Comparison of ENCODE assay signal across 1 cellular context in the genomic region with DNA sequence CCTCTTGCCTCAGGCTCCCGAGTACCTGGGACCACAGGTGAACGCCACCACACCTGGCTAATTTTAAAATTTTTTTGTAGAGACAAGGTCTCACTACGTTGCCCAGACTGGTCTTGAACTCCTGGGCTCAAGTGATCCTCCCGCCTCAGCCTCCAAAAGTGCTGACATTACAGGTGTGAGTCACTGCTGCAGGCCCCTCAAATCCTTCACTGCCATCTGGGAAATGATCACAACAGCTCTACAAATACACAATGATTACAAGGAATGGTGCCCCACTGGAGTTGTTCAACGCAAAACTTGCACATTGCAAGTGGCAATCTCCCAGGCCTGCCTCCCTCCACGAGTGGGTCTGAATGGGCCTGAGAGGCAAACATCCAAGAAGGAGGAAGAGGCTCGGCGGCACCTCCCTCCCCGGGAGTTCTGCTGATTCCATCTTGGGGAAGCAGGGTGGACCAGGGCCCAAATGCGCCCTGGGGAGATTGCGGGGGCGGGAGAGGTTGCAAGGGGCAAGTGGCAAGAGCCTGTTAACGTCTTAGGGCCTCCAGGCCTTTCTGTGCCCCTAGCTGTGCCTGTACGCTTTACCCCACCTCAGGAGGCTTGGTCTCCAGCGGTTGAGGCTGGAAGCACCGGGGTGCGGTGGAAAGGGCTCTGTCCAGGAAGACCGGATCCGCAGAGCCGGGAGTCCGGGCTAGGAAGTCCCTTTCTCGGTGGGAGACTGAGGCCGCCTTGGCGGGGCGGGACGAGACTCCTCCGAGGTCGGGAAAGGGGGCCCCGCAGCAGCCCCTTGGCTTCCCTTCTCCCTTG.
TF ChIP-seq lines count a peak whose summit lies in the region.

No MANE protein-coding gene starts in this region.

TF ChIP-seq in neural cell, 6 proteins besides CTCF, POLR2A, EP300 and RAD21:
- TF ChIP-seq, protein P1, sequence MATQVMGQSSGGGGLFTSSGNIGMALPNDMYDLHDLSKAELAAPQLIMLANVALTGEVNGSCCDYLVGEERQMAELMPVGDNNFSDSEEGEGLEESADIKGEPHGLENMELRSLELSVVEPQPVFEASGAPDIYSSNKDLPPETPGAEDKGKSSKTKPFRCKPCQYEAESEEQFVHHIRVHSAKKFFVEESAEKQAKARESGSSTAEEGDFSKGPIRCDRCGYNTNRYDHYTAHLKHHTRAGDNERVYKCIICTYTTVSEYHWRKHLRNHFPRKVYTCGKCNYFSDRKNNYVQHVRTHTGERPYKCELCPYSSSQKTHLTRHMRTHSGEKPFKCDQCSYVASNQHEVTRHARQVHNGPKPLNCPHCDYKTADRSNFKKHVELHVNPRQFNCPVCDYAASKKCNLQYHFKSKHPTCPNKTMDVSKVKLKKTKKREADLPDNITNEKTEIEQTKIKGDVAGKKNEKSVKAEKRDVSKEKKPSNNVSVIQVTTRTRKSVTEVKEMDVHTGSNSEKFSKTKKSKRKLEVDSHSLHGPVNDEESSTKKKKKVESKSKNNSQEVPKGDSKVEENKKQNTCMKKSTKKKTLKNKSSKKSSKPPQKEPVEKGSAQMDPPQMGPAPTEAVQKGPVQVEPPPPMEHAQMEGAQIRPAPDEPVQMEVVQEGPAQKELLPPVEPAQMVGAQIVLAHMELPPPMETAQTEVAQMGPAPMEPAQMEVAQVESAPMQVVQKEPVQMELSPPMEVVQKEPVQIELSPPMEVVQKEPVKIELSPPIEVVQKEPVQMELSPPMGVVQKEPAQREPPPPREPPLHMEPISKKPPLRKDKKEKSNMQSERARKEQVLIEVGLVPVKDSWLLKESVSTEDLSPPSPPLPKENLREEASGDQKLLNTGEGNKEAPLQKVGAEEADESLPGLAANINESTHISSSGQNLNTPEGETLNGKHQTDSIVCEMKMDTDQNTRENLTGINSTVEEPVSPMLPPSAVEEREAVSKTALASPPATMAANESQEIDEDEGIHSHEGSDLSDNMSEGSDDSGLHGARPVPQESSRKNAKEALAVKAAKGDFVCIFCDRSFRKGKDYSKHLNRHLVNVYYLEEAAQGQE (IDR thresholded peaks at IDR 0.05; ENCODE audit: borderline replicate concordance), result no peak
- no peak for TF ChIP-seq EZH2 (IDR thresholded peaks at IDR 0.05; ENCODE audit: borderline replicate concordance, insufficient read depth, low read length, poor library complexity, severe bottlenecking)
- no peak for TF ChIP-seq TAF1 (IDR thresholded peaks at IDR 0.05; ENCODE audit: low read depth)
- TF ChIP-seq SMC3 (conservative IDR thresholded peaks at IDR 0.05; ENCODE audit: poor library complexity), result no peak
- no peak for TF ChIP-seq POLR2AphosphoS5 (IDR thresholded peaks at IDR 0.05)
- TF ChIP-seq MXI1 (conservative IDR thresholded peaks at IDR 0.05; ENCODE audit: poor library complexity, severe bottlenecking), result no peak
